ENCODE assay signal across 8 cellular contexts in genomic region chr2:170715932-170716777, GRCh38. TPM values are rescaled to one million over a fixed set of nuclear protein-coding genes. Genes with fewer than 3 reads are reported as not detected.
DNase-seq lines count a peak whose midpoint lies in the region; ATAC-seq and TF ChIP-seq lines count a peak whose summit lies in the region.

No MANE protein-coding gene starts in this region.

- H3K4me1 ChIP-seq in PC-9 (replicated peaks; ENCODE audit: insufficient read depth) = no peaks in the 10 kb centered on the region
- peaks cover 12% of the 10 kb centered on the region for H3K4me1 ChIP-seq in colonic mucosa
- H3K4me1 ChIP-seq in foreskin keratinocyte = no peaks in the 10 kb centered on the region

- no peak overlapping the region for H3K27ac Mint-ChIP-seq in CD4-positive, alpha-beta T cell
- no peak overlapping the region for H3K27ac Mint-ChIP-seq in nephron

- H3K9me3 Mint-ChIP-seq in CD4-positive, alpha-beta T cell = no peaks in the 10 kb centered on the region
- no peaks in the 10 kb centered on the region for H3K9me3 Mint-ChIP-seq in nephron

- peak overlapping the region; percentile 88 for H3K4me2 ChIP-seq in PC-9

- H3K9me3 ChIP-seq in CD4-positive, alpha-beta T cell (ENCODE audit: control insufficient read depth, low read length) = no peaks in the 10 kb centered on the region
- H3K9me3 ChIP-seq in PC-9 (ENCODE audit: insufficient read depth, low read depth) (no peaks in the 10 kb centered on the region), colonic mucosa (no peaks in the 10 kb centered on the region)

- H3K27me3 ChIP-seq in CD4-positive, alpha-beta T cell (ENCODE audit: control insufficient read depth, insufficient read depth, low read length) = peaks cover 91% of the 10 kb centered on the region
- H3K27me3 ChIP-seq in PC-9 (ENCODE audit: insufficient read depth, low read depth) (no peaks in the 10 kb centered on the region), colonic mucosa (peaks cover 57% of the 10 kb centered on the region), foreskin keratinocyte (peaks cover 100% of the 10 kb centered on the region)

- H3K27ac ChIP-seq in CD4-positive, alpha-beta T cell (ENCODE audit: low read depth, low read length) = no peak overlapping the region
- H3K27ac ChIP-seq in PC-9 (no peak overlapping the region), colonic mucosa (no peak overlapping the region), foreskin keratinocyte (no peak overlapping the region)

- H3K4me3 ChIP-seq in PC-9 (peak overlapping the region; percentile 77; the same call in 1 of the 2 replicates), colonic mucosa (peak overlapping the region; percentile 50)

- H3K79me2 ChIP-seq in PC-9 (ENCODE audit: low read depth) = no peaks in the 10 kb centered on the region

- H3K36me3 Mint-ChIP-seq in CD4-positive, alpha-beta T cell (ENCODE audit: low read depth) = no peaks in the 10 kb centered on the region
- no peaks in the 10 kb centered on the region for H3K36me3 Mint-ChIP-seq in nephron (ENCODE audit: low read depth)

- peak overlapping the region; percentile 89 for H2AFZ ChIP-seq in PC-9

- H3F3A ChIP-seq in PC-9 (ENCODE audit: insufficient read depth, low read depth) = no peaks in the 10 kb centered on the region

- CTCF ChIA-PET in CD4-positive, alpha-beta T cell (lab: Charles Lee) = no interaction called here
- CTCF ChIA-PET in PC-9 (lab: Charles Lee) (interaction anchor here (0.6 kb wide), 1 partner anchor 18 kb away, joined by 3 read pairs; no protein-coding TSS in a partner anchor), GM10248 (lab: Yijun Ruan, JAX) (no interaction called here)

- no peak for TF ChIP-seq CTCF in CD4-positive, alpha-beta T cell (IDR thresholded peaks at IDR 0.05)
- TF ChIP-seq CTCF in PC-9 (conservative IDR thresholded peaks at IDR 0.05) (no peak), colonic mucosa (IDR thresholded peaks at IDR 0.05) (no peak), nephron (IDR thresholded peaks at IDR 0.05; ENCODE audit: unreplicated experiment in 3 of 3) (no peak), GM10248 (IDR thresholded peaks at IDR 0.05; ENCODE audit: control extremely low read depth, extremely low read depth, low read depth, missing control alignments) (no peak), foreskin keratinocyte (conservative IDR thresholded peaks at IDR 0.05) (no peak)

- peak in 1 of 10 experiments; percentile 33 for DNase-seq in CD4-positive, alpha-beta T cell
- DNase-seq in PC-9 (no peak), colonic mucosa (peak; percentile 33), MV-4-11 (lab: John Stamatoyannopoulos, UW) (no peak), GM10248 (ENCODE audit: extremely low spot score) (no peak), NCI-H1417 (lab: John Stamatoyannopoulos, UW) (no peak), foreskin keratinocyte (no peak)

- H3K36me3 ChIP-seq in PC-9 (ENCODE audit: low read depth) (no peaks in the 10 kb centered on the region), colonic mucosa (no peaks in the 10 kb centered on the region)

- H4K20me1 ChIP-seq in PC-9 (ENCODE audit: insufficient read depth) = no peaks in the 10 kb centered on the region

- H3K27me3 Mint-ChIP-seq in CD4-positive, alpha-beta T cell = peaks cover 74% of the 10 kb centered on the region
- H3K27me3 Mint-ChIP-seq in nephron (ENCODE audit: low read depth) = peaks cover 86% of the 10 kb centered on the region

- POLR2A ChIA-PET in CD4-positive, alpha-beta T cell (lab: Charles Lee) = interaction anchor here (0.6 to 0.9 kb wide), 2 partner anchors 54 to 346 kb away, joined by 3 to 5 read pairs; partner anchors contain the start of gene ERICH2
- POLR2A ChIA-PET in PC-9 (lab: Charles Lee; ENCODE audit: unreplicated experiment) = interaction anchor here (0.8 kb wide), 1 partner anchor 19 kb away, joined by 10 read pairs; no protein-coding TSS in a partner anchor
- POLR2A ChIA-PET in GM10248 (lab: Yijun Ruan, JAX) = no interaction called here

- intact Hi-C loops in CD4-positive, alpha-beta T cell (cut with DNase I, micrococcal nuclease) = loop anchor here in 1 of 2 experiments (2.0 to 5.0 kb wide), 2 partner anchors 65 to 209 kb away; no protein-coding TSS in a partner anchor
- intact Hi-C loops in PC-9 (cut with micrococcal nuclease; ENCODE audit: unreplicated experiment) (loop anchor here (2.0 to 10.0 kb wide), 3 partner anchors 55 to 341 kb away; partner anchors contain the start of gene ERICH2), colonic mucosa (cut with DNase I) (loop anchor here (5.0 kb wide), 2 partner anchors 96 to 309 kb away; no protein-coding TSS in a partner anchor)

- H3K4me1 Mint-ChIP-seq in CD4-positive, alpha-beta T cell (ENCODE audit: low read depth) = peaks cover 50% of the 10 kb centered on the region
- H3K4me1 Mint-ChIP-seq in nephron = peaks cover 30% of the 10 kb centered on the region

- H3K9ac ChIP-seq in colonic mucosa (ENCODE audit: low read depth in 2 of 2, low read length in 2 of 2) = no peak overlapping the region

- H3K4me3 Mint-ChIP-seq in CD4-positive, alpha-beta T cell = peak overlapping the region; percentile 83
- H3K4me3 Mint-ChIP-seq in nephron = peak overlapping the region; percentile 85 to 87 (median 86)

- no TSS peak for BruUV-seq in PC-9 (replicated peaks; lab: Mats Ljungman, UMichigan)

- no peaks in the 10 kb centered on the region for H3K9me2 ChIP-seq in PC-9 (ENCODE audit: insufficient read depth)

- ATAC-seq in CD4-positive, alpha-beta T cell (ENCODE audit: poor library complexity) = peak; percentile 26
- no peak for ATAC-seq in foreskin keratinocyte

RNA-seq across cellular contexts. Expression of gene SP5, which starts 1.0 kb away (rescaled TPM):
- not detected for total RNA-seq in CD4-positive, alpha-beta T cell
- total RNA-seq in PC-9 (2021) = 1.9 and 7.3 TPM in 2 replicates
- total RNA-seq in colonic mucosa = 1 to 10 TPM; 1.2 to 3.5 TPM
- 0.07 TPM in 1 of 2 replicates, not detected in the other for total RNA-seq in foreskin keratinocyte
- 0.03 TPM in 2 replicates for polyA plus RNA-seq in foreskin keratinocyte

RNA-seq across cellular contexts. Expression of gene ERICH2, which starts 54.0 kb away (rescaled TPM):
- not detected for total RNA-seq in CD4-positive, alpha-beta T cell
- 1.7 and 2.0 TPM in 2 replicates for total RNA-seq in PC-9 (2021)
- not detected for total RNA-seq in colonic mucosa
- 1.3 and 2.5 TPM in 2 replicates for total RNA-seq in foreskin keratinocyte
- 2.0 and 2.9 TPM in 2 replicates for polyA plus RNA-seq in foreskin keratinocyte
